In genomic region chr19:4376245-4376990, GRCh38 we compare ENCODE assay signal across 9 cellular contexts. TPM values are rescaled to one million over a fixed set of nuclear protein-coding genes. Genes with fewer than 3 reads are reported as not detected.
A peak's percentile ranks its signal among the peaks of the same experiment; 100 is the strongest.
DNase-seq lines count a peak whose midpoint lies in the region; ATAC-seq and TF ChIP-seq lines count a peak whose summit lies in the region.
"Had no signal": no experiment of that assay in that cellular context is flagged by ENCODE, and none has a peak within 500 bp of the region (broad histone marks: within the 10 kb centered on the region; RNA-seq: fewer than 3 reads in every experiment).

No MANE protein-coding gene starts in this region.

- peak overlapping the region; percentile 11 for H3K9ac ChIP-seq in muscle layer of colon (ENCODE audit: low read length)

- H3K27me3 ChIP-seq in left ventricle myocardium inferior (ENCODE audit: low read depth) = no peaks in the 10 kb centered on the region
- no peaks in the 10 kb centered on the region for H3K27me3 ChIP-seq in heart right ventricle
- H3K27me3 ChIP-seq in muscle layer of colon (ENCODE audit: control insufficient read depth in 1 of 2, insufficient read depth in 2 of 2, low read length in 2 of 2) = no peaks in the 10 kb centered on the region
- H3K27me3 ChIP-seq: SJSA1 had no signal

- 79 to 82% methylated on average over 21 of the region's 21 CpGs for WGBS in heart right ventricle, 2 donors

- no peaks in the 10 kb centered on the region for H3K27me3 Mint-ChIP-seq in activated naive CD8-positive, alpha-beta T cell treated with anti-CD3 and anti-CD28 coated beads, Interleukin-2, amount 10 ng/mL, durations not matched to agents 7 days and 5 days

- H3K36me3 Mint-ChIP-seq in activated naive CD8-positive, alpha-beta T cell treated with anti-CD3 and anti-CD28 coated beads, Interleukin-2, amount 10 ng/mL, durations not matched to agents 7 days and 5 days = peaks cover 6% of the 10 kb centered on the region

- peak overlapping the region; percentile 65 for H3K27ac Mint-ChIP-seq in activated naive CD8-positive, alpha-beta T cell treated with anti-CD3 and anti-CD28 coated beads, Interleukin-2, amount 10 ng/mL, durations not matched to agents 7 days and 5 days

- ATAC-seq in heart right ventricle = no peak
- ATAC-seq in activated naive CD8-positive, alpha-beta T cell treated with anti-CD3 and anti-CD28 coated beads, Interleukin-2, amount 10 ng/mL, durations not matched to agents 7 days and 5 days (ENCODE audit: low read depth) = no peak

- POLR2A ChIA-PET in activated naive CD8-positive, alpha-beta T cell treated with anti-CD3 and anti-CD28 coated beads, Interleukin-2, amount 10 ng/mL, durations not matched to agents 7 days and 5 days (lab: Charles Lee) = interaction anchor here (0.5 to 1.2 kb wide), 3 partner anchors 8 to 287 kb away, joined by 3 to 4 read pairs (median 4); no protein-coding TSS in a partner anchor

- H3K27ac ChIP-seq in left ventricle myocardium inferior (replicated peaks) (peak overlapping the region; percentile 94), heart right ventricle (peak overlapping the region in 3 of 10 donors; percentile 87 to 93 (median 87)), muscle layer of colon (ENCODE audit: low read depth, low read length) (no peak overlapping the region)
- H3K27ac ChIP-seq: SJSA1 had no signal

- no peaks in the 10 kb centered on the region for H3K9me3 Mint-ChIP-seq in activated naive CD8-positive, alpha-beta T cell treated with anti-CD3 and anti-CD28 coated beads, Interleukin-2, amount 10 ng/mL, durations not matched to agents 7 days and 5 days

- H3K36me3 ChIP-seq in left ventricle myocardium inferior (peaks cover 1% of the 10 kb centered on the region), heart right ventricle (peaks cover 0 to 12% (median 0%) of the 10 kb centered on the region in 9 donors), muscle layer of colon (ENCODE audit: insufficient read depth, low read length) (no peaks in the 10 kb centered on the region)

- H3K4me1 ChIP-seq in left ventricle myocardium inferior (peaks cover 88% of the 10 kb centered on the region), heart right ventricle (peaks cover 62 to 90% (median 87%) of the 10 kb centered on the region in 9 donors), muscle layer of colon (ENCODE audit: insufficient read depth, low read length) (peaks cover 73% of the 10 kb centered on the region)

- DNase-seq in left ventricle myocardium inferior (no peak), heart right ventricle (no peak), ureter (ENCODE audit: low spot score) (peak; percentile 43), SW 1271 (lab: John Stamatoyannopoulos, UW) (no peak), putamen (ENCODE audit: low spot score) (no peak), epidermal melanocyte (ENCODE audit: insufficient read length, low spot score) (no peak)
- no peak for DNase-seq in activated naive CD8-positive, alpha-beta T cell treated with anti-CD3 and anti-CD28 coated beads, Interleukin-2, amount 10 ng/mL, durations not matched to agents 7 days and 5 days

- H3K4me3 Mint-ChIP-seq in activated naive CD8-positive, alpha-beta T cell treated with anti-CD3 and anti-CD28 coated beads, Interleukin-2, amount 10 ng/mL, durations not matched to agents 7 days and 5 days = peak overlapping the region; percentile 35

- TF ChIP-seq CTCF in left ventricle myocardium inferior (IDR thresholded peaks at IDR 0.05; ENCODE audit: borderline replicate concordance) = no peak
- no peak for TF ChIP-seq CTCF in heart right ventricle (IDR thresholded peaks at IDR 0.05)

- H3K9me3 ChIP-seq in left ventricle myocardium inferior (replicated peaks) (no peaks in the 10 kb centered on the region), heart right ventricle (no peaks in the 10 kb centered on the region), muscle layer of colon (ENCODE audit: low read length) (no peaks in the 10 kb centered on the region)
- H3K9me3 ChIP-seq: SJSA1 had no signal

- H3K4me3 ChIP-seq in left ventricle myocardium inferior = no peak overlapping the region
- no peak overlapping the region for H3K4me3 ChIP-seq in heart right ventricle
- no peak overlapping the region for H3K4me3 ChIP-seq in muscle layer of colon (ENCODE audit: low read depth in 1 of 2, low read length in 2 of 2)
- H3K4me3 ChIP-seq: SJSA1 had no signal

- H3K4me1 Mint-ChIP-seq in activated naive CD8-positive, alpha-beta T cell treated with anti-CD3 and anti-CD28 coated beads, Interleukin-2, amount 10 ng/mL, durations not matched to agents 7 days and 5 days = peaks cover 51% of the 10 kb centered on the region

- intact Hi-C loops in left ventricle myocardium inferior (cut with micrococcal nuclease) = no loop called here
- intact Hi-C loops in heart right ventricle (cut with DNase I) = no loop called here

RNA-seq across cellular contexts. Expression of gene SH3GL1, which starts 23.9 kb away (rescaled TPM):
- total RNA-seq in left ventricle myocardium inferior (18.6 TPM), heart right ventricle (10 to 100 TPM; 13.1 to 33.4 (median 17.6) TPM), ureter (78.5 TPM)
- polyA plus RNA-seq in heart right ventricle = 10 to 100 TPM; 20.1 to 41.8 TPM
- total RNA-seq in activated naive CD8-positive, alpha-beta T cell treated with anti-CD3 and anti-CD28 coated beads, Interleukin-2, amount 10 ng/mL, durations not matched to agents 7 days and 5 days = 10 to 100 TPM; 54.6 to 56.8 TPM

RNA-seq across cellular contexts. Expression of gene CHAF1A, which starts 26.0 kb away (rescaled TPM):
- total RNA-seq in left ventricle myocardium inferior (5.1 TPM), heart right ventricle (1 to 10 TPM; 4.5 to 8.7 (median 6.6) TPM), ureter (23.0 TPM)
- polyA plus RNA-seq in heart right ventricle = 1 to 10 TPM; 4.2 to 4.4 TPM
- total RNA-seq in activated naive CD8-positive, alpha-beta T cell treated with anti-CD3 and anti-CD28 coated beads, Interleukin-2, amount 10 ng/mL, durations not matched to agents 7 days and 5 days = 10 to 100 TPM; 77.0 to 79.1 TPM

RNA-seq across cellular contexts. Expression of gene MPND, which starts 33.1 kb away (rescaled TPM):
- total RNA-seq in left ventricle myocardium inferior (19.2 TPM), heart right ventricle (10 to 100 TPM; 18.7 to 26.6 (median 20.9) TPM), ureter (30.6 TPM)
- polyA plus RNA-seq in heart right ventricle = 10 to 100 TPM; 15.2 to 25.2 TPM
- 10 to 100 TPM; 23.7 to 26.2 TPM for total RNA-seq in activated naive CD8-positive, alpha-beta T cell treated with anti-CD3 and anti-CD28 coated beads, Interleukin-2, amount 10 ng/mL, durations not matched to agents 7 days and 5 days

RNA-seq across cellular contexts. Expression of gene STAP2, which starts 37.8 kb away (rescaled TPM):
- total RNA-seq in left ventricle myocardium inferior (2.6 TPM), heart right ventricle (1 to 10 TPM in 9 of 10 donors, under 1 TPM in 1; 0.56 to 9.1 (median 2.6) TPM), ureter (66.8 TPM)
- polyA plus RNA-seq in heart right ventricle = 1 to 10 TPM; 2.1 to 2.2 TPM
- 1 to 10 TPM; 8.4 to 8.8 TPM for total RNA-seq in activated naive CD8-positive, alpha-beta T cell treated with anti-CD3 and anti-CD28 coated beads, Interleukin-2, amount 10 ng/mL, durations not matched to agents 7 days and 5 days
